ENCODE assay signal across 8 cellular contexts in the genomic region with DNA sequence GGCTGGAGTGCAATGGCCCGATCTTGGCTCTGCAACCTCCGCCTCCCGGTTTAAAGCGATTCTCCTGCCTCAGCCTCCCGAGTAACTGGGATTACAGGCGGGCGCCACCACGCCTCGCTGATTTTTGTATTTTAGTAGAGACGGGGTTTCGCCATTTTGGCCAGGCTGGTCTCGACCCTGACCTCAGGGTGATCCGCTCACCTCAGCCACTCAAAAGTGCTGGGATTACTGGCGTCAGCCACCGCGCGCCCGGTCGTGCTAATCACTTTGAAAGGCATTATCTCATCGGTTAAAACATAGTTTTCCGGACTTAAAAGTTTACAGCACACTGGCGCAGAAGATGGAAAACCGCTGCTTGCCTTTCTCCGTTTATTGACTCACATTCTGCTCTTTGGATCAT. TPM values are rescaled to one million over a fixed set of nuclear protein-coding genes. Genes with fewer than 3 reads are reported as not detected.
DNase-seq lines count a peak whose midpoint lies in the region; TF ChIP-seq lines count a peak whose summit lies in the region.

No MANE protein-coding gene starts in this region.

- peaks cover 0 to 26% (median 18%) of the 10 kb centered on the region in 5 donors for H3K9me3 ChIP-seq in subcutaneous abdominal adipose tissue (ENCODE audit: control insufficient read depth in 5 of 5, low read length in 5 of 5)

- no peak for TF ChIP-seq CTCF in kidney epithelial cell (IDR thresholded peaks at IDR 0.05; ENCODE audit: insufficient read depth, low read length, poor library complexity, severe bottlenecking)

- H3K4me3 ChIP-seq in kidney epithelial cell (ENCODE audit: low read depth, low read length) (peak overlapping the region; percentile 80), subcutaneous abdominal adipose tissue (ENCODE audit: low read depth in 1 of 5, low read length in 5 of 5) (peak overlapping the region; percentile 68 to 89 (median 84))

- CTCF ChIA-PET in HEK293T (lab: Yijun Ruan, JAX): no interaction called here

- H3K4me3 Mint-ChIP-seq in T-helper 2 cell treated with Interferon-gamma antibody and Interleukin-4, amounts not matched to agents 5 μg/mL and 100 μg/mL, for 36 hours: peak overlapping the region; percentile 62
- H3K4me3 Mint-ChIP-seq in activated naive CD8-positive, alpha-beta T cell treated with anti-CD3 and anti-CD28 coated beads for 36 hours: peak overlapping the region; percentile 63

- H3K27ac ChIP-seq in subcutaneous abdominal adipose tissue (ENCODE audit: low read depth, low read length): peak overlapping the region; percentile 85

- H3K27me3 Mint-ChIP-seq in T-helper 2 cell treated with Interferon-gamma antibody and Interleukin-4, amounts not matched to agents 5 μg/mL and 100 μg/mL, for 36 hours (ENCODE audit: low read depth): no peaks in the 10 kb centered on the region
- H3K27me3 Mint-ChIP-seq in activated naive CD8-positive, alpha-beta T cell treated with anti-CD3 and anti-CD28 coated beads for 36 hours: no peaks in the 10 kb centered on the region

- H3K9me3 Mint-ChIP-seq in T-helper 2 cell treated with Interferon-gamma antibody and Interleukin-4, amounts not matched to agents 5 μg/mL and 100 μg/mL, for 36 hours: peaks cover 18% of the 10 kb centered on the region
- H3K9me3 Mint-ChIP-seq in activated naive CD8-positive, alpha-beta T cell treated with anti-CD3 and anti-CD28 coated beads for 36 hours: peaks cover 18% of the 10 kb centered on the region

- peaks cover 35% of the 10 kb centered on the region for H3K36me3 Mint-ChIP-seq in T-helper 2 cell treated with Interferon-gamma antibody and Interleukin-4, amounts not matched to agents 5 μg/mL and 100 μg/mL, for 36 hours (ENCODE audit: low read depth)
- peaks cover 45% of the 10 kb centered on the region for H3K36me3 Mint-ChIP-seq in activated naive CD8-positive, alpha-beta T cell treated with anti-CD3 and anti-CD28 coated beads for 36 hours

- DNase-seq in T-helper 2 cell treated with Interferon-gamma antibody and Interleukin-4, amounts not matched to agents 5 μg/mL and 100 μg/mL, for 36 hours (ENCODE audit: low spot score): no peak
- DNase-seq in T-helper 2 cell (no peak), kidney epithelial cell (ENCODE audit: low read depth) (no peak), HEK293T (ENCODE audit: extremely low spot score) (no peak), Kasumi-1 (lab: John Stamatoyannopoulos, UW) (no peak)
- no peak for DNase-seq in activated naive CD8-positive, alpha-beta T cell treated with anti-CD3 and anti-CD28 coated beads for 36 hours
- DNase-seq in NK-92 treated with Interleukin-12 subunit alpha and Interleukin-12 subunit beta, amount 100 ng/mL, for 24 hours (lab: John Stamatoyannopoulos, UW): no peak

- no peak overlapping the region for H3K27ac Mint-ChIP-seq in T-helper 2 cell treated with Interferon-gamma antibody and Interleukin-4, amounts not matched to agents 5 μg/mL and 100 μg/mL, for 36 hours
- H3K27ac Mint-ChIP-seq in activated naive CD8-positive, alpha-beta T cell treated with anti-CD3 and anti-CD28 coated beads for 36 hours: peak overlapping the region; percentile 60

- H3K9ac ChIP-seq in subcutaneous abdominal adipose tissue (ENCODE audit: low read length in 5 of 5): peak overlapping the region in 3 of 5 donors; percentile 81 to 90 (median 86)

- POLR2A ChIA-PET in HEK293T (lab: Yijun Ruan, JAX): no interaction called here

- H3K4me1 Mint-ChIP-seq in T-helper 2 cell treated with Interferon-gamma antibody and Interleukin-4, amounts not matched to agents 5 μg/mL and 100 μg/mL, for 36 hours (ENCODE audit: low read depth): peaks cover 12% of the 10 kb centered on the region
- H3K4me1 Mint-ChIP-seq in activated naive CD8-positive, alpha-beta T cell treated with anti-CD3 and anti-CD28 coated beads for 36 hours: peaks cover 15% of the 10 kb centered on the region

- H3K27me3 ChIP-seq in kidney epithelial cell (ENCODE audit: control insufficient read depth, insufficient read depth, low read length) (no peaks in the 10 kb centered on the region), subcutaneous abdominal adipose tissue (ENCODE audit: control insufficient read depth in 5 of 5, insufficient read depth in 4 of 5, low read length in 5 of 5) (no peaks in the 10 kb centered on the region)

- H3K36me3 ChIP-seq in kidney epithelial cell (ENCODE audit: control insufficient read depth, insufficient read depth, low read length): peaks cover 2% of the 10 kb centered on the region
- peaks cover 0 to 6% (median 2%) of the 10 kb centered on the region in 5 donors for H3K36me3 ChIP-seq in subcutaneous abdominal adipose tissue (ENCODE audit: control insufficient read depth in 5 of 5, insufficient read depth in 5 of 5, low read length in 5 of 5)

- H3K4me1 ChIP-seq in subcutaneous abdominal adipose tissue (ENCODE audit: control insufficient read depth in 5 of 5, insufficient read depth in 5 of 5, low read length in 5 of 5): peaks cover 0 to 16% (median 13%) of the 10 kb centered on the region in 5 donors

TF ChIP-seq in HEK293T, 16 proteins besides CTCF, POLR2A, EP300 and RAD21:
- TF ChIP-seq CTBP1 (IDR thresholded peaks at IDR 0.05; ENCODE audit: borderline replicate concordance): no peak
- TF ChIP-seq SP1 (IDR thresholded peaks at IDR 0.05): no peak
- TF ChIP-seq ELF4 (IDR thresholded peaks at IDR 0.05): no peak
- no peak for TF ChIP-seq HDGF (IDR thresholded peaks at IDR 0.05; ENCODE audit: borderline replicate concordance)
- TF ChIP-seq, protein P1, sequence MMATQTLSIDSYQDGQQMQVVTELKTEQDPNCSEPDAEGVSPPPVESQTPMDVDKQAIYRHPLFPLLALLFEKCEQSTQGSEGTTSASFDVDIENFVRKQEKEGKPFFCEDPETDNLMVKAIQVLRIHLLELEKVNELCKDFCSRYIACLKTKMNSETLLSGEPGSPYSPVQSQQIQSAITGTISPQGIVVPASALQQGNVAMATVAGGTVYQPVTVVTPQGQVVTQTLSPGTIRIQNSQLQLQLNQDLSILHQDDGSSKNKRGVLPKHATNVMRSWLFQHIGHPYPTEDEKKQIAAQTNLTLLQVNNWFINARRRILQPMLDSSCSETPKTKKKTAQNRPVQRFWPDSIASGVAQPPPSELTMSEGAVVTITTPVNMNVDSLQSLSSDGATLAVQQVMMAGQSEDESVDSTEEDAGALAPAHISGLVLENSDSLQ (IDR thresholded peaks at IDR 0.05): no peak
- TF ChIP-seq ARNT (IDR thresholded peaks at IDR 0.05): no peak
- TF ChIP-seq L3MBTL2 (conservative IDR thresholded peaks at IDR 0.05): no peak
- TF ChIP-seq FOXK2 (IDR thresholded peaks at IDR 0.05): no peak
- no peak for TF ChIP-seq FOXA1 (IDR thresholded peaks at IDR 0.05)
- no peak for TF ChIP-seq SUZ12 (IDR thresholded peaks at IDR 0.05)
- no peak for TF ChIP-seq NFRKB (IDR thresholded peaks at IDR 0.05)
- TF ChIP-seq TARDBP (IDR thresholded peaks at IDR 0.05): no peak
- no peak for TF ChIP-seq ZNF384 (IDR thresholded peaks at IDR 0.05)
- TF ChIP-seq LEF1 (IDR thresholded peaks at IDR 0.05; ENCODE audit: borderline replicate concordance): no peak
- no peak for TF ChIP-seq FOXM1 (IDR thresholded peaks at IDR 0.05; ENCODE audit: borderline replicate concordance)
- TF ChIP-seq BHLHE40 (IDR thresholded peaks at IDR 0.05; ENCODE audit: borderline replicate concordance): no peak

RNA-seq across cellular contexts. Expression of a gene that starts 27.6 kb away (rescaled TPM):
- 10 to 100 TPM; 33.3 to 33.7 TPM for total RNA-seq in activated naive CD8-positive, alpha-beta T cell treated with anti-CD3 and anti-CD28 coated beads for 36 hours
- total RNA-seq in kidney epithelial cell: 17.8 and 36.5 TPM in 2 replicates

RNA-seq across cellular contexts. Expression of a gene that starts 46.6 kb away (rescaled TPM):
- total RNA-seq in activated naive CD8-positive, alpha-beta T cell treated with anti-CD3 and anti-CD28 coated beads for 36 hours: 10 to 100 TPM; 91.4 to 94.3 TPM
- total RNA-seq in kidney epithelial cell: not detected in 2 replicates

Comparison
In these comparisons a context has a peak if more than half of its experiments do, and no peak if none do; other contexts are left out.
1. RNA of a gene that starts 46.6 kb away (total RNA-seq): 91.4 to 94.3 TPM in activated naive CD8-positive, alpha-beta T cell treated with anti-CD3 and anti-CD28 coated beads for 36 hours; not detected in kidney epithelial cell; every median in the first group is over 10 times any median in the second.